Comparison of ENCODE assay signal across 8 cellular contexts in genomic region chr19:18193388-18194207, GRCh38. TPM values are rescaled to one million over a fixed set of nuclear protein-coding genes. Genes with fewer than 3 reads are reported as not detected.
DNase-seq lines count a peak whose midpoint lies in the region; ATAC-seq, FAIRE-seq and TF ChIP-seq lines count a peak whose summit lies in the region.

No MANE protein-coding gene starts in this region.

- H3K9me3 ChIP-seq in OCI-LY1 (ENCODE audit: low read length) = no peaks in the 10 kb centered on the region
- H3K9me3 ChIP-seq in H1 (ENCODE audit: insufficient read depth in 2 of 2, low read depth in 1 of 2, low read length in 1 of 2) = no peaks in the 10 kb centered on the region
- H3K9me3 ChIP-seq in neural cell (ENCODE audit: low read length) = no peaks in the 10 kb centered on the region

- H3K4ac ChIP-seq in H1 (replicated peaks; ENCODE audit: insufficient read length, low read depth, low read length) = no peak overlapping the region

- WGBS in H1 (ENCODE audit: extremely low coverage in 1 of 2, insufficient coverage in 1 of 2, insufficient read length in 1 of 2, insufficient replicate concordance in 2 of 2, low coverage in 1 of 2, low lambda C conversion rate in 2 of 2, missing lambda C conversion rate in 1 of 2), 2 experiments = 18% methylated on average over 50 of the region's 50 CpGs; no CpG with 5 or more reads in 1 of the 2 experiments

- H2AFZ ChIP-seq in OCI-LY1 (ENCODE audit: low read length) = no peak overlapping the region
- H2AFZ ChIP-seq in H1 (ENCODE audit: low read length) = no peak overlapping the region
- H2AFZ ChIP-seq in neural cell (ENCODE audit: low read depth, low read length) = peak overlapping the region; percentile 43

- POLR2A ChIA-PET in H1 (lab: Charles Lee; ENCODE audit: partially characterized antibody) = interaction anchor here (0.6 to 5.8 kb wide), 9 partner anchors 9 to 198 kb away, joined by 3 to 38 read pairs (median 3); partner anchors contain the start of genes JUND and RAB3A

- H3K4me2 ChIP-seq in OCI-LY1 (ENCODE audit: low read length) (peak overlapping the region; percentile 87), H1 (ENCODE audit: insufficient read depth in 1 of 2, low read depth in 2 of 2, low read length in 2 of 2) (peak overlapping the region; percentile 93 to 94), neural cell (ENCODE audit: low read length) (peak overlapping the region; percentile 77)

- DNase-seq in DMS53 (lab: John Stamatoyannopoulos, UW) (peak; percentile 28), DMS53 treated with DMSO at 0.1 percent for 48 hours (lab: John Stamatoyannopoulos, UW; ENCODE audit: unreplicated experiment) (no peak), H1 (ENCODE audit: low read depth in 1 of 2, low spot score in 2 of 2) (no peak), NCI-H2081 treated with DMSO at 0.1 percent for 48 hours (lab: John Stamatoyannopoulos, UW) (no peak)

- H3K27ac ChIP-seq in OCI-LY1 (ENCODE audit: low read depth, low read length, poor library complexity, severe bottlenecking) = peak overlapping the region; percentile 39
- H3K27ac ChIP-seq in H1 (ENCODE audit: low read depth, low read length) = peak overlapping the region; percentile 60; the same call in 1 of the 2 replicates
- peak overlapping the region; percentile 60 for H3K27ac ChIP-seq in neural cell (ENCODE audit: low read length)

- TF ChIP-seq CTCF in OCI-LY1 (IDR thresholded peaks at IDR 0.05; ENCODE audit: low read length) = peak; percentile 5; the same call in 1 of the 2 replicates
- TF ChIP-seq CTCF in H1 (IDR thresholded peaks at IDR 0.05; ENCODE audit: control extremely low read depth in 1 of 3, insufficient read depth in 1 of 3, low read depth in 1 of 3, low read length in 3 of 3) = no peak
- no peak for TF ChIP-seq CTCF in neural cell (IDR thresholded peaks at IDR 0.05; ENCODE audit: poor library complexity, severe bottlenecking)

- peaks cover 10% of the 10 kb centered on the region for H3K23me2 ChIP-seq in H1 (ENCODE audit: low read depth, low read length)

- H4K20me1 ChIP-seq in OCI-LY1 (ENCODE audit: insufficient read depth, low read length) (no peaks in the 10 kb centered on the region), H1 (replicated peaks in 1 of 2; ENCODE audit: control insufficient read depth in 1 of 2, insufficient read depth in 2 of 2, low read length in 2 of 2) (peaks cover 3 to 22% of the 10 kb centered on the region in 2 experiments), neural cell (ENCODE audit: insufficient read depth) (no peaks in the 10 kb centered on the region)

- H3K4me1 ChIP-seq in OCI-LY1 (ENCODE audit: insufficient read depth, low read length, severe bottlenecking) = peaks cover 38% of the 10 kb centered on the region
- H3K4me1 ChIP-seq in H1 (replicated peaks in 1 of 4; ENCODE audit: control insufficient read depth in 3 of 4, insufficient read depth in 4 of 4, low read length in 3 of 4) = peaks cover 5 to 12% (median 8%) of the 10 kb centered on the region in 4 experiments

- H2BK5ac ChIP-seq in H1 (ENCODE audit: low read depth, low read length) = peak overlapping the region; percentile 85; the same call in 1 of the 2 replicates

- H3K36me3 ChIP-seq in OCI-LY1 (ENCODE audit: insufficient read depth, low read length) (peaks cover 28% of the 10 kb centered on the region; the same call in 1 of the 2 replicates), H1 (ENCODE audit: control insufficient read depth in 2 of 4, insufficient read depth in 4 of 4, low read length in 3 of 4) (peaks cover 7 to 25% (median 9%) of the 10 kb centered on the region in 4 experiments; a peak in 6 of 8 replicates), neural cell (ENCODE audit: insufficient read depth, low read length) (no peaks in the 10 kb centered on the region)

- H3K56ac ChIP-seq in H1 (replicated peaks; ENCODE audit: insufficient read length, low read depth, low read length) = peak overlapping the region; percentile 16

- H4K5ac ChIP-seq in H1 (ENCODE audit: insufficient read length, low read depth, low read length) = peak overlapping the region; percentile 7

- H3K79me2 ChIP-seq in OCI-LY1 (ENCODE audit: insufficient read depth, low read length) (no peaks in the 10 kb centered on the region), H1 (ENCODE audit: control insufficient read depth in 1 of 2, insufficient read depth in 2 of 2, low read length in 2 of 2) (peaks cover 0 to 4% of the 10 kb centered on the region in 2 experiments; a peak in 1 of 4 replicates), neural cell (replicated peaks; ENCODE audit: insufficient read depth, low read length) (no peaks in the 10 kb centered on the region)

- H3K9ac ChIP-seq in OCI-LY1 (ENCODE audit: low read length) = peak overlapping the region; percentile 68
- peak overlapping the region; percentile 58 to 79 (median 69) for H3K9ac ChIP-seq in H1 (replicated peaks in 1 of 4; ENCODE audit: extremely low read depth in 1 of 4, low read depth in 3 of 4, low read length in 3 of 4)
- peak overlapping the region; percentile 72 for H3K9ac ChIP-seq in neural cell (ENCODE audit: low read length)

- ATAC-seq in GM19395 (IDR thresholded peaks at IDR 0.05; ENCODE audit: unreplicated experiment) = no peak
- ATAC-seq in GM21619 (IDR thresholded peaks at IDR 0.05; ENCODE audit: unreplicated experiment) = no peak

- no peak for TF ChIP-seq RAD21 in H1 (IDR thresholded peaks at IDR 0.05 in 1 of 2, conservative IDR thresholded peaks at IDR 0.05 in 1 of 2; ENCODE audit: low read depth in 2 of 2, low read length in 2 of 2)
- no peak for TF ChIP-seq RAD21 in neural cell (conservative IDR thresholded peaks at IDR 0.05)

- peak overlapping the region; percentile 69 for H3K4me3 ChIP-seq in OCI-LY1 (ENCODE audit: low read depth, low read length, poor library complexity, severe bottlenecking)
- H3K4me3 ChIP-seq in H1 (ENCODE audit: extremely low read depth in 1 of 4, insufficient read depth in 2 of 4, low read depth in 3 of 4, low read length in 4 of 4) = peak overlapping the region; percentile 82 to 96 (median 89)
- H3K4me3 ChIP-seq in neural cell (ENCODE audit: low read length) = peak overlapping the region; percentile 93

- H3K27me3 ChIP-seq in OCI-LY1 (ENCODE audit: insufficient read depth, low read length) (no peaks in the 10 kb centered on the region), H1 (replicated peaks in 1 of 4; ENCODE audit: control insufficient read depth in 3 of 4, extremely low read depth in 1 of 4, insufficient read depth in 3 of 4, low read length in 3 of 4) (no peaks in the 10 kb centered on the region), neural cell (ENCODE audit: insufficient read depth, low read depth, low read length) (no peaks in the 10 kb centered on the region)

- no peak overlapping the region for H4K91ac ChIP-seq in H1 (replicated peaks; ENCODE audit: insufficient read length, low read length)

- no peak overlapping the region for H2BK120ac ChIP-seq in H1 (replicated peaks; ENCODE audit: low read depth, low read length)

- FAIRE-seq in H1 (lab: Jason Lieb, UNC) = no peak

- no peak overlapping the region for H2BK20ac ChIP-seq in H1 (ENCODE audit: low read length)

- no peak overlapping the region for H2AK5ac ChIP-seq in H1 (ENCODE audit: low read depth, low read length)

- H3K79me1 ChIP-seq in H1 (ENCODE audit: low read depth, low read length) = peaks cover 6% of the 10 kb centered on the region; the same call in 1 of the 2 replicates

- peak overlapping the region; percentile 72; the same call in 1 of the 2 replicates for H4K8ac ChIP-seq in H1 (ENCODE audit: extremely low read depth, insufficient read depth, low read length)

- TF ChIP-seq EP300 in H1 (IDR thresholded peaks at IDR 0.05; ENCODE audit: borderline replicate concordance in 1 of 2, low read depth in 2 of 2, low read length in 2 of 2) (no peak), neural cell (conservative IDR thresholded peaks at IDR 0.05; ENCODE audit: poor library complexity, severe bottlenecking) (no peak)

- H3K9me2 ChIP-seq in OCI-LY1 (ENCODE audit: low read depth, low read length) (no peaks in the 10 kb centered on the region), neural cell (ENCODE audit: insufficient read depth, low read length) (no peaks in the 10 kb centered on the region)

- no peak overlapping the region for H2BK12ac ChIP-seq in H1 (ENCODE audit: low read depth, low read length)

- H3F3A ChIP-seq in OCI-LY1 (ENCODE audit: insufficient read depth, low read length) (peaks cover 11% of the 10 kb centered on the region; the same call in 1 of the 2 replicates), neural cell (ENCODE audit: insufficient read depth, low read length, poor library complexity, severe bottlenecking) (no peaks in the 10 kb centered on the region)

- peak overlapping the region; percentile 71; the same call in 1 of the 2 replicates for H3K18ac ChIP-seq in H1 (ENCODE audit: extremely low read depth, low read length)

- no peak overlapping the region for H3K14ac ChIP-seq in H1 (ENCODE audit: insufficient read length)

- no peak for TF ChIP-seq POLR2A in H1 (IDR thresholded peaks at IDR 0.05; ENCODE audit: control extremely low read depth in 1 of 2, low read depth in 2 of 2, low read length in 2 of 2)

- CTCF ChIA-PET in H1 (lab: Charles Lee; ENCODE audit: partially characterized antibody) = interaction anchor here (0.6 to 2.8 kb wide), 12 partner anchors 11 to 322 kb away, joined by 3 to 20 read pairs (median 4); a partner anchor contains a TSS

- no peak overlapping the region for H3K23ac ChIP-seq in H1 (ENCODE audit: insufficient read length)

- H2BK15ac ChIP-seq in H1 (ENCODE audit: low read length) = no peak overlapping the region

RNA-seq across cellular contexts. Expression of gene MPV17L2, which starts 0.6 kb away (rescaled TPM):
- total RNA-seq in H1 (2021; fragmentation: NEBNext Ultra II Directional; extraction: Animal tissue kit (Norgen Biotek cat#: 25700)) = 24.2 and 28.6 TPM in 2 replicates
- 80.1 and 82.6 TPM in 2 replicates for polyA plus RNA-seq in H1 (2011; rRNA removed)
- 52.7 TPM for polyA plus RNA-seq in H1 (2011; cell fraction: cytosol; rRNA removed)
- polyA plus RNA-seq in H1 (2011; cell fraction: nucleus; rRNA removed) = 45.3 TPM
- polyA plus RNA-seq in H1 (2012, experiment 1 of 2) = 29.4 to 37.4 TPM (median 36.6 TPM) in 4 replicates
- 48.3 TPM for polyA plus RNA-seq in H1 (2012, experiment 2 of 2)
- polyA plus RNA-seq in H1 (2013, experiment 1 of 2) = 41.2 TPM
- 42.3 TPM for polyA plus RNA-seq in H1 (2013, experiment 2 of 2)
- 31.0 and 44.7 TPM in 2 replicates for polyA minus RNA-seq in H1 (2011; rRNA and poly(A)+ RNA removed)
- 16.7 TPM for polyA minus RNA-seq in H1 (2011; cell fraction: cytosol; rRNA and poly(A)+ RNA removed)
- polyA minus RNA-seq in H1 (2011; cell fraction: nucleus; rRNA and poly(A)+ RNA removed) = 12.7 TPM
- 17.7 and 23.8 TPM in 2 replicates for polyA plus RNA-seq in neural cell
- polyA minus RNA-seq in neural cell = 8.1 and 10.0 TPM in 2 replicates

RNA-seq across cellular contexts. Expression of gene RAB3A, which starts 10.2 kb away (rescaled TPM):
- total RNA-seq in H1 (2021; fragmentation: NEBNext Ultra II Directional; extraction: Animal tissue kit (Norgen Biotek cat#: 25700)) = 14.2 and 14.3 TPM in 2 replicates
- polyA plus RNA-seq in H1 (2011; rRNA removed) = 13.6 and 18.6 TPM in 2 replicates
- polyA plus RNA-seq in H1 (2011; cell fraction: cytosol; rRNA removed) = 7.1 TPM
- 26.7 TPM for polyA plus RNA-seq in H1 (2011; cell fraction: nucleus; rRNA removed)
- polyA plus RNA-seq in H1 (2012, experiment 1 of 2) = 10.0 to 16.5 TPM (median 14.3 TPM) in 4 replicates
- 11.5 TPM for polyA plus RNA-seq in H1 (2012, experiment 2 of 2)
- 12.1 TPM for polyA plus RNA-seq in H1 (2013, experiment 1 of 2)
- 13.1 TPM for polyA plus RNA-seq in H1 (2013, experiment 2 of 2)
- 42.9 and 47.7 TPM in 2 replicates for polyA minus RNA-seq in H1 (2011; rRNA and poly(A)+ RNA removed)
- 23.5 TPM for polyA minus RNA-seq in H1 (2011; cell fraction: cytosol; rRNA and poly(A)+ RNA removed)
- polyA minus RNA-seq in H1 (2011; cell fraction: nucleus; rRNA and poly(A)+ RNA removed) = 17.7 TPM
- polyA plus RNA-seq in neural cell = 32.3 and 49.4 TPM in 2 replicates
- polyA minus RNA-seq in neural cell = 48.0 and 61.0 TPM in 2 replicates

RNA-seq across cellular contexts. Expression of gene IFI30, which starts 20.0 kb away (rescaled TPM):
- total RNA-seq in H1 (2021; fragmentation: NEBNext Ultra II Directional; extraction: Animal tissue kit (Norgen Biotek cat#: 25700)) = 25.9 and 28.9 TPM in 2 replicates
- polyA plus RNA-seq in H1 (2011; rRNA removed) (59.5 and 62.4 TPM in 2 replicates), neural cell (0.82 TPM in 1 of 2 replicates, not detected in the other)
- 58.0 TPM for polyA plus RNA-seq in H1 (2011; cell fraction: cytosol; rRNA removed)
- 51.4 TPM for polyA plus RNA-seq in H1 (2011; cell fraction: nucleus; rRNA removed)
- polyA plus RNA-seq in H1 (2012, experiment 1 of 2) = 25.3 to 49.4 TPM (median 43.4 TPM) in 4 replicates
- polyA plus RNA-seq in H1 (2012, experiment 2 of 2) = 54.5 TPM
- polyA plus RNA-seq in H1 (2013, experiment 1 of 2) = 60.7 TPM
- polyA plus RNA-seq in H1 (2013, experiment 2 of 2) = 66.1 TPM
- polyA minus RNA-seq in H1 (2011; rRNA and poly(A)+ RNA removed) = 39.9 and 40.8 TPM in 2 replicates
- polyA minus RNA-seq in H1 (2011; cell fraction: cytosol; rRNA and poly(A)+ RNA removed) = 26.3 TPM
- polyA minus RNA-seq in H1 (2011; cell fraction: nucleus; rRNA and poly(A)+ RNA removed) = 15.6 TPM
- not detected in 2 replicates for polyA minus RNA-seq in neural cell

RNA-seq across cellular contexts. Expression of gene PDE4C, which starts 32.6 kb away (rescaled TPM):
- 2.3 and 2.7 TPM in 2 replicates for total RNA-seq in H1 (2021; fragmentation: NEBNext Ultra II Directional; extraction: Animal tissue kit (Norgen Biotek cat#: 25700))
- 3.1 and 3.7 TPM in 2 replicates for polyA plus RNA-seq in H1 (2011; rRNA removed)
- 4.7 TPM for polyA plus RNA-seq in H1 (2011; cell fraction: cytosol; rRNA removed)
- 10.8 TPM for polyA plus RNA-seq in H1 (2011; cell fraction: nucleus; rRNA removed)
- polyA plus RNA-seq in H1 (2012, experiment 1 of 2) = 1.8 to 3.1 TPM (median 2.3 TPM) in 4 replicates
- 1.1 TPM for polyA plus RNA-seq in H1 (2012, experiment 2 of 2)
- 0.71 TPM for polyA plus RNA-seq in H1 (2013, experiment 1 of 2)
- 0.85 TPM for polyA plus RNA-seq in H1 (2013, experiment 2 of 2)
- 2.6 and 5.2 TPM in 2 replicates for polyA minus RNA-seq in H1 (2011; rRNA and poly(A)+ RNA removed)
- 3.2 TPM for polyA minus RNA-seq in H1 (2011; cell fraction: cytosol; rRNA and poly(A)+ RNA removed)
- polyA minus RNA-seq in H1 (2011; cell fraction: nucleus; rRNA and poly(A)+ RNA removed) = 8.1 TPM
- polyA plus RNA-seq in neural cell = 1.6 and 2.6 TPM in 2 replicates
- polyA minus RNA-seq in neural cell = 0.24 and 0.93 TPM in 2 replicates

RNA-seq across cellular contexts. Expression of gene PIK3R2, which starts 40.6 kb away (rescaled TPM):
- total RNA-seq in H1 (2021; fragmentation: NEBNext Ultra II Directional; extraction: Animal tissue kit (Norgen Biotek cat#: 25700)) = 53.8 and 57.1 TPM in 2 replicates
- 21.7 and 31.4 TPM in 2 replicates for polyA plus RNA-seq in H1 (2011; rRNA removed)
- polyA plus RNA-seq in H1 (2011; cell fraction: cytosol; rRNA removed) = 20.2 TPM
- polyA plus RNA-seq in H1 (2011; cell fraction: nucleus; rRNA removed) = 29.8 TPM
- polyA plus RNA-seq in H1 (2012, experiment 1 of 2) = 24.6 to 46.9 TPM (median 34.0 TPM) in 4 replicates
- polyA plus RNA-seq in H1 (2012, experiment 2 of 2) = 33.2 TPM
- 45.8 TPM for polyA plus RNA-seq in H1 (2013, experiment 1 of 2)
- 45.9 TPM for polyA plus RNA-seq in H1 (2013, experiment 2 of 2)
- 15.2 and 18.5 TPM in 2 replicates for polyA minus RNA-seq in H1 (2011; rRNA and poly(A)+ RNA removed)
- 37.8 TPM for polyA minus RNA-seq in H1 (2011; cell fraction: cytosol; rRNA and poly(A)+ RNA removed)
- polyA minus RNA-seq in H1 (2011; cell fraction: nucleus; rRNA and poly(A)+ RNA removed) = 21.7 TPM
- polyA plus RNA-seq in neural cell = 14.8 and 19.1 TPM in 2 replicates
- polyA minus RNA-seq in neural cell = 33.1 and 35.4 TPM in 2 replicates

Comparison
In these comparisons a context has a peak if more than half of its experiments do, and no peak if none do; other contexts are left out.
1. RNA of gene IFI30, which starts 20.0 kb away (polyA plus RNA-seq): 25.3 to 66.1 TPM in H1; 0.82 TPM in neural cell; every median in the first group is over 10 times any median in the second.
2. Peak in every context shown above with its lines, with median percentiles within 50 percentile points of each other: H3K27ac ChIP-seq, H3K4me2 ChIP-seq, H3K4me3 ChIP-seq and H3K9ac ChIP-seq.